Comparison of ENCODE assay signal across 16 cellular contexts in genomic region chr19:33054623-33055022, GRCh38. TPM values are rescaled to one million over a fixed set of nuclear protein-coding genes. Genes with fewer than 3 reads are reported as not detected.
A peak's percentile ranks its signal among the peaks of the same experiment; 100 is the strongest.
DNase-seq lines count a peak whose midpoint lies in the region; ATAC-seq and TF ChIP-seq lines count a peak whose summit lies in the region.
"Had no signal": no experiment of that assay in that cellular context is flagged by ENCODE, and none has a peak within 500 bp of the region (broad histone marks: within the 10 kb centered on the region; RNA-seq: fewer than 3 reads in every experiment).

No MANE protein-coding gene starts in this region.

- H3K9me3 Mint-ChIP-seq in T-helper 2 cell treated with Interferon-gamma antibody and Interleukin-4, amounts not matched to agents 5 μg/mL and 100 μg/mL, for 36 hours = no peaks in the 10 kb centered on the region
- H3K9me3 Mint-ChIP-seq: H9, IgD-negative memory B cell had no signal

- TF ChIP-seq CTCF in prostate gland (IDR thresholded peaks at IDR 0.05) = no peak

- no peak overlapping the region for H3K27ac Mint-ChIP-seq in T-helper 2 cell treated with Interferon-gamma antibody and Interleukin-4, amounts not matched to agents 5 μg/mL and 100 μg/mL, for 36 hours
- H3K27ac Mint-ChIP-seq: activated naive CD8-positive, alpha-beta T cell had no signal

- intact Hi-C loops in prostate gland (cut with DNase I) = no loop called here

- no peaks in the 10 kb centered on the region for H3K27me3 ChIP-seq in prostate gland (replicated peaks; ENCODE audit: insufficient read depth)
- H3K27me3 ChIP-seq: BLaER1, vagina had no signal

- no peaks in the 10 kb centered on the region for H3K36me3 Mint-ChIP-seq in T-helper 2 cell treated with Interferon-gamma antibody and Interleukin-4, amounts not matched to agents 5 μg/mL and 100 μg/mL, for 36 hours (ENCODE audit: low read depth)
- H3K36me3 Mint-ChIP-seq: activated naive CD8-positive, alpha-beta T cell; IgD-negative memory B cell had no signal

- no peaks in the 10 kb centered on the region for H3K9me3 ChIP-seq in prostate gland
- H3K9me3 ChIP-seq: BLaER1, vagina had no signal

- peak; percentile 94 for ATAC-seq in esophagus mucosa

- no peak overlapping the region for H3K4me3 ChIP-seq in prostate gland
- H3K4me3 ChIP-seq: BLaER1, vagina had no signal

- H3K27ac ChIP-seq in prostate gland = peak overlapping the region; percentile 72 to 75
- H3K27ac ChIP-seq: BLaER1, vagina had no signal

- peaks cover 4% of the 10 kb centered on the region for H3K4me1 ChIP-seq in prostate gland (replicated peaks)
- H3K4me1 ChIP-seq: BLaER1, vagina had no signal

- no peak for TF ChIP-seq POLR2A in prostate gland (IDR thresholded peaks at IDR 0.05)

- 60% methylated on average over 8 of the region's 8 CpGs for WGBS in prostate gland

- no peaks in the 10 kb centered on the region for H3K4me1 Mint-ChIP-seq in T-helper 2 cell treated with Interferon-gamma antibody and Interleukin-4, amounts not matched to agents 5 μg/mL and 100 μg/mL, for 36 hours (ENCODE audit: low read depth)

- no peak overlapping the region for H3K4me3 Mint-ChIP-seq in T-helper 2 cell treated with Interferon-gamma antibody and Interleukin-4, amounts not matched to agents 5 μg/mL and 100 μg/mL, for 36 hours
- H3K4me3 Mint-ChIP-seq: activated naive CD8-positive, alpha-beta T cell; H9; IgD-negative memory B cell had no signal

- H3K27me3 Mint-ChIP-seq in T-helper 2 cell treated with Interferon-gamma antibody and Interleukin-4, amounts not matched to agents 5 μg/mL and 100 μg/mL, for 36 hours (ENCODE audit: low read depth) = no peaks in the 10 kb centered on the region
- H3K27me3 Mint-ChIP-seq: IgD-negative memory B cell had no signal

- DNase-seq in Daoy (ENCODE audit: low read depth) (peak; percentile 44), NCI-H69 (lab: John Stamatoyannopoulos, UW) (peak; percentile 66), prostate gland (ENCODE audit: low spot score) (peak; percentile 69), kidney glomerular epithelial cell (lab: John Stamatoyannopoulos, UW) (no peak), activated gamma-delta T cell treated with Interleukin-2 at 50 U/mL for 16 hours (no peak)
- no peak for DNase-seq in T-helper 2 cell treated with Interferon-gamma antibody and Interleukin-4, amounts not matched to agents 5 μg/mL and 100 μg/mL, for 36 hours (ENCODE audit: low spot score)
- DNase-seq: activated CD4-positive, CD25-positive, alpha-beta regulatory T cell treated with anti-CD3 and anti-CD28 coated beads, Interleukin-2, amount 50 U/mL, for 72 hours; effector CD4-positive, alpha-beta T cell; H9; RPMI8226; stimulated activated naive CD4-positive, alpha-beta T cell had no signal

- H3K36me3 ChIP-seq in prostate gland = no peaks in the 10 kb centered on the region
- H3K36me3 ChIP-seq: BLaER1, vagina had no signal

RNA-seq across cellular contexts. Expression of gene RHPN2, which starts 10.1 kb away (rescaled TPM):
- 7.4 and 19.9 TPM in 2 replicates for total RNA-seq in Daoy (2014; rRNA removed; shearing (Covaris generic))
- total RNA-seq in esophagus mucosa (0.84 TPM), prostate gland (10 to 100 TPM; 46.2 to 95.0 TPM)

RNA-seq across cellular contexts. Expression of gene GPATCH1, which starts 26.4 kb away (rescaled TPM):
- 7.1 and 12.9 TPM in 2 replicates for total RNA-seq in Daoy (2014; rRNA removed; shearing (Covaris generic))
- total RNA-seq in esophagus mucosa = 3.9 TPM
- 10 to 100 TPM in 1 of 2 donors, 1 to 10 TPM in 1; 7.9 to 12.2 TPM for total RNA-seq in prostate gland

Comparison
In these comparisons a context has a peak if more than half of its experiments do, and no peak if none do; other contexts are left out.
1. DNase-seq: peak in Daoy (single experiment), NCI-H69 (single experiment) and prostate gland (single experiment); none in kidney glomerular epithelial cell (single experiment), activated gamma-delta T cell treated with Interleukin-2 at 50 U/mL for 16 hours (single experiment) and T-helper 2 cell treated with Interferon-gamma antibody and Interleukin-4, amounts not matched to agents 5 μg/mL and 100 μg/mL, for 36 hours (single experiment).